ENCODE assay signal across 10 cellular contexts in the genomic region with DNA sequence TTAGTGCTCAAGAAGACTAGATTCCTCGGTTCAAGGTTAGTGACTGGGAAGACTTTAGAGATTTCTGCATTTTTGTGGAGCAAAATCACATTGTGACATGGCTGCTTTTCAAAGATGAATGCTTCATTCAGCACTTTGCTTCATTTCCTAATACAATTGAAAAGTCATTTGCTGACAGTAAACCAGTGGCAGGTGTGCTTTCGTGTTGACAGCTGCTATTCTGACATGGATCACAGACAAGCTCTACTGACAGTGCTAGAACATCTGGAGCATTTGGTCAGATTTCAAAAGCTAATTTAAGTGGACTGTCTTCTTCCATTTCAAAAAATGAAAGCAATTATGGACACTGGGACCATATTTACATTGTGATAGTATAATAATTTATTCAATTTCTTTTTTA.
"Had no signal": no experiment of that assay in that cellular context is flagged by ENCODE, and none has a peak within 500 bp of the region (broad histone marks: within the 10 kb centered on the region; RNA-seq: fewer than 3 reads in every experiment).

No MANE protein-coding gene starts in this region.

- DNase-seq: activated CD4-positive, alpha-beta T cell treated with anti-CD3 and anti-CD28 coated beads for 1 hour; activated CD4-positive, alpha-beta T cell treated with anti-CD3 and anti-CD28 coated beads, Interleukin-2, amount 50 U/mL, for 4 hours; activated naive CD4-positive, alpha-beta T cell treated with anti-CD3 and anti-CD28 coated beads for 36 hours; cerebellar nuclear complex; effector CD8-positive, alpha-beta T cell; foreskin keratinocyte; glutamatergic neuron; left ventricle myocardium inferior; naive thymus-derived CD8-positive, alpha-beta T cell; stimulated activated CD4-positive, alpha-beta T cell treated with anti-CD3 and anti-CD28 coated beads, Interleukin-12 subunit alpha, Interleukin-12 subunit beta, amount 100 ng/mL, for 4 hours had no signal
